Comparison of ENCODE assay signal across 1 cellular context in genomic region chr15:77577350-77577749, GRCh38.
TF ChIP-seq lines count a peak whose summit lies in the region.

No MANE protein-coding gene starts in this region.

TF ChIP-seq in SK-N-SH, 30 proteins besides CTCF, POLR2A, EP300 and RAD21 (continued from another document):
- no peak for TF ChIP-seq TAF1 (IDR thresholded peaks at IDR 0.05; ENCODE audit: borderline replicate concordance, low read depth, low read length)
- TF ChIP-seq JUND (IDR thresholded peaks at IDR 0.05) = no peak
- TF ChIP-seq PBX3 (IDR thresholded peaks at IDR 0.05) = no peak
- TF ChIP-seq FOXM1 (IDR thresholded peaks at IDR 0.05; ENCODE audit: low read depth) = no peak
- TF ChIP-seq GATA2 (CRISPR knock-in tag; IDR thresholded peaks at IDR 0.05) = no peak
